1 cellular context compared by ENCODE assay signal in genomic region chr6:8939615-8940014, GRCh38.
TF ChIP-seq lines count a peak whose summit lies in the region.

No MANE protein-coding gene starts in this region.

TF ChIP-seq in HEK293, 187 proteins besides CTCF, POLR2A, EP300 and RAD21 (continued from another document and continues in another):
- TF ChIP-seq ZFP69B (tag by site-specific recombination; IDR thresholded peaks at IDR 0.05): peak; percentile 90
- TF ChIP-seq ZSCAN16 (tag by site-specific recombination; IDR thresholded peaks at IDR 0.05): peak; percentile 68; the same call in 1 of the 2 replicates
- TF ChIP-seq ZNF514 (tag by site-specific recombination; IDR thresholded peaks at IDR 0.05): no peak
- TF ChIP-seq ZNF16 (tag by site-specific recombination; IDR thresholded peaks at IDR 0.05; ENCODE audit: low read depth): no peak
- TF ChIP-seq ZNF341 (tag by site-specific recombination; IDR thresholded peaks at IDR 0.05; ENCODE audit: low read depth): no peak
- TF ChIP-seq ZIC2 (tag by site-specific recombination; IDR thresholded peaks at IDR 0.05): peak; percentile 84
- TF ChIP-seq ZNF623 (tag by site-specific recombination; IDR thresholded peaks at IDR 0.05): peak; percentile 31; the same call in 1 of the 2 replicates
- peak; percentile 83; the same call in 1 of the 2 replicates for TF ChIP-seq ZNF488 (tag by site-specific recombination; IDR thresholded peaks at IDR 0.05)
- TF ChIP-seq ZBTB21 (tag by site-specific recombination; IDR thresholded peaks at IDR 0.05): peak; percentile 79
- TF ChIP-seq ZFP41 (tag by site-specific recombination; IDR thresholded peaks at IDR 0.05; ENCODE audit: borderline replicate concordance): no peak
- no peak for TF ChIP-seq ZNF785 (tag by site-specific recombination; IDR thresholded peaks at IDR 0.05)
- no peak for TF ChIP-seq ZNF513 (tag by site-specific recombination; IDR thresholded peaks at IDR 0.05)
- peak; percentile 64 for TF ChIP-seq ZNF398 (tag by site-specific recombination; IDR thresholded peaks at IDR 0.05)
- no peak for TF ChIP-seq ZSCAN4 (tag by site-specific recombination; IDR thresholded peaks at IDR 0.05)
- no peak; the same call in 1 of the 2 replicates for TF ChIP-seq SP2 (tag by site-specific recombination; IDR thresholded peaks at IDR 0.05)
- no peak for TF ChIP-seq REST (tag by site-specific recombination; IDR thresholded peaks at IDR 0.05)
- TF ChIP-seq HOXA7 (CRISPR knock-in tag; IDR thresholded peaks at IDR 0.05; ENCODE audit: borderline replicate concordance): no peak
- peak; percentile 95; the same call in 1 of the 2 replicates for TF ChIP-seq ZSCAN30 (tag by site-specific recombination; IDR thresholded peaks at IDR 0.05)
- no peak for TF ChIP-seq ZNF221 (tag by site-specific recombination; IDR thresholded peaks at IDR 0.05; ENCODE audit: borderline replicate concordance)
- TF ChIP-seq HIC1 (tag by site-specific recombination; IDR thresholded peaks at IDR 0.05): peak; percentile 78
- no peak for TF ChIP-seq ZNF274 (IDR thresholded peaks at IDR 0.05; ENCODE audit: low read length)
- no peak for TF ChIP-seq ZNF274 (tag by site-specific recombination; IDR thresholded peaks at IDR 0.05; ENCODE audit: borderline replicate concordance)
- no peak for TF ChIP-seq ZNF23 (tag by site-specific recombination; IDR thresholded peaks at IDR 0.05; ENCODE audit: borderline replicate concordance)
- TF ChIP-seq ZNF366 (tag by site-specific recombination; conservative IDR thresholded peaks at IDR 0.05): peak; percentile 95
- no peak for TF ChIP-seq ZNF529 (tag by site-specific recombination; IDR thresholded peaks at IDR 0.05; ENCODE audit: insufficient replicate concordance)
- TF ChIP-seq ZNF621 (tag by site-specific recombination; IDR thresholded peaks at IDR 0.05): no peak
- TF ChIP-seq ZNF174 (tag by site-specific recombination; IDR thresholded peaks at IDR 0.05): no peak
- TF ChIP-seq ZNF19 (tag by site-specific recombination; IDR thresholded peaks at IDR 0.05; ENCODE audit: low read depth): no peak
- TF ChIP-seq ZNF585B (tag by site-specific recombination; IDR thresholded peaks at IDR 0.05): no peak
- TF ChIP-seq ZNF654 (tag by site-specific recombination; IDR thresholded peaks at IDR 0.05; ENCODE audit: low read depth): no peak
- no peak; the same call in 1 of the 2 replicates for TF ChIP-seq ZNF580 (tag by site-specific recombination; IDR thresholded peaks at IDR 0.05)
- TF ChIP-seq YY1 (tag by site-specific recombination; IDR thresholded peaks at IDR 0.05): peak; percentile 33; the same call in 1 of the 2 replicates
- TF ChIP-seq PBX3 (CRISPR knock-in tag; IDR thresholded peaks at IDR 0.05): no peak
- no peak for TF ChIP-seq ZNF791 (tag by site-specific recombination; IDR thresholded peaks at IDR 0.05)
- peak; percentile 69; the same call in 1 of the 2 replicates for TF ChIP-seq TSHZ1 (tag by site-specific recombination; IDR thresholded peaks at IDR 0.05; ENCODE audit: borderline replicate concordance)
- no peak for TF ChIP-seq ZNF214 (tag by site-specific recombination; IDR thresholded peaks at IDR 0.05; ENCODE audit: borderline replicate concordance)
- TF ChIP-seq ZNF707 (tag by site-specific recombination; IDR thresholded peaks at IDR 0.05): no peak
- TF ChIP-seq ZNF239 (tag by site-specific recombination; IDR thresholded peaks at IDR 0.05): no peak
- TF ChIP-seq KLF9 (tag by site-specific recombination; IDR thresholded peaks at IDR 0.05; ENCODE audit: low read depth): no peak
- TF ChIP-seq ZNF280C (tag by site-specific recombination; IDR thresholded peaks at IDR 0.05): no peak
- peak; percentile 91 for TF ChIP-seq ZNF639 (tag by site-specific recombination; IDR thresholded peaks at IDR 0.05)
